34 cellular contexts compared by ENCODE assay signal in the genomic region with DNA sequence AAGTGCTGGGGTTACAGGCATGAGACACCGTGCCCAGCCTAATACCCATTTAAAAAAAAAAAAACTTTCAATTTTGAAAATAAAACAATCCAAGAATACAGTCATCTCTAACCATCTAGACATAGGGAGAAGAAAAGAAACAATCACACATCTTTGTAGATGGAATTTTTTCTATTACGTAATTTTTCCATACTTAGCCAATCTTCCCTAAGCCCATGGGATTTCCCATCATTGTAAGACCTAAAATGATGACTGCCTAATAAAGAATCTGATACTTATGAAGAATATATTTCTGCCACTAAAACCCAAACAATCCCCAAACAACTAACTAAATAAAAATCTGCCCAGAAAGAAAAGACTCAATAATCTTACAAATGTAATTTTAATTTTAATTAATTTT.
A peak's percentile ranks its signal among the peaks of the same experiment; 100 is the strongest.
DNase-seq lines count a peak whose midpoint lies in the region; ATAC-seq, FAIRE-seq and TF ChIP-seq lines count a peak whose summit lies in the region.
"Had no signal": no experiment of that assay in that cellular context is flagged by ENCODE, and none has a peak within 500 bp of the region (broad histone marks: within the 10 kb centered on the region; RNA-seq: fewer than 3 reads in every experiment).

No MANE protein-coding gene starts in this region.

- no peak for ATAC-seq in GM18873 (IDR thresholded peaks at IDR 0.05; ENCODE audit: low FRiP score, unreplicated experiment)
- ATAC-seq in natural killer cell treated with Interleukin-12 subunit alpha and Interleukin-12 subunit beta and Interleukin-15 and Interleukin-18, amount 100 ng/mL, for 72 hours = no peak
- no peak for ATAC-seq in T-helper 17 cell
- ATAC-seq: activated naive CD4-positive, alpha-beta T cell treated with anti-CD3 and anti-CD28 coated beads, Interleukin-2, amount 50 U/mL, for 72 hours; HCT116; K562; Panc1; right lobe of liver; stimulated activated memory B cell treated with anti-CD40 and anti-IgM and Interleukin-4, amounts not matched to agents 10 μg/mL and 1 μg/mL and 100 μg/mL, for 72 hours; WTC11 had no signal

- TF ChIP-seq CTCF in mammary epithelial cell (conservative IDR thresholded peaks at IDR 0.05 in 1 of 2, IDR thresholded peaks at IDR 0.05 in 1 of 2; ENCODE audit: extremely low read depth in 1 of 2, insufficient read depth in 1 of 2, low read depth in 1 of 2, low read length in 2 of 2) = no peak
- TF ChIP-seq CTCF in suprapubic skin (IDR thresholded peaks at IDR 0.05) = no peak

- intact Hi-C loops in mammary epithelial cell (cut with micrococcal nuclease) = no loop called here

- H3K27me3 ChIP-seq in mammary epithelial cell (ENCODE audit: insufficient read depth, low read length) (no peaks in the 10 kb centered on the region), suprapubic skin (no peaks in the 10 kb centered on the region)
- H3K27me3 ChIP-seq: hepatocyte, MG63, neural progenitor cell, right lobe of liver, testis had no signal

- H3K36me3 Mint-ChIP-seq in natural killer cell treated with Interleukin-12 subunit alpha and Interleukin-12 subunit beta and Interleukin-15 and Interleukin-18, amount 100 ng/mL, for 72 hours = peaks cover 6% of the 10 kb centered on the region
- no peaks in the 10 kb centered on the region for H3K36me3 Mint-ChIP-seq in T-helper 17 cell (ENCODE audit: low read depth)
- H3K36me3 Mint-ChIP-seq: stimulated activated memory B cell treated with anti-CD40 and anti-IgM and Interleukin-4, amounts not matched to agents 10 μg/mL and 1 μg/mL and 100 μg/mL, for 72 hours; WTC11 had no signal

- no peaks in the 10 kb centered on the region for H3K4me1 ChIP-seq in mammary epithelial cell (ENCODE audit: insufficient read depth, low read length)
- no peaks in the 10 kb centered on the region for H3K4me1 ChIP-seq in suprapubic skin
- H3K4me1 ChIP-seq: neural progenitor cell, parathyroid adenoma, right lobe of liver had no signal

- no peaks in the 10 kb centered on the region for H3K9me3 Mint-ChIP-seq in natural killer cell treated with Interleukin-12 subunit alpha and Interleukin-12 subunit beta and Interleukin-15 and Interleukin-18, amount 100 ng/mL, for 72 hours
- H3K9me3 Mint-ChIP-seq: memory B cell; stimulated activated memory B cell treated with anti-CD40 and anti-IgM and Interleukin-4, amounts not matched to agents 10 μg/mL and 1 μg/mL and 100 μg/mL, for 72 hours had no signal

- no peaks in the 10 kb centered on the region for H3K9me3 ChIP-seq in mammary epithelial cell (replicated peaks; ENCODE audit: insufficient read depth, low read length)
- H3K9me3 ChIP-seq in suprapubic skin = no peaks in the 10 kb centered on the region
- H3K9me3 ChIP-seq in T-helper 17 cell (ENCODE audit: control insufficient read depth, low read length, poor library complexity, severe bottlenecking) = no peaks in the 10 kb centered on the region
- H3K9me3 ChIP-seq: MG63, right lobe of liver, testis had no signal

- no peak overlapping the region for H2AFZ ChIP-seq in mammary epithelial cell (ENCODE audit: low read depth, low read length)
- H2AFZ ChIP-seq: hepatocyte, neural progenitor cell, parathyroid adenoma had no signal

- H3K36me3 ChIP-seq in mammary epithelial cell (ENCODE audit: insufficient read depth, low read length) (peaks cover 2% of the 10 kb centered on the region), suprapubic skin (no peaks in the 10 kb centered on the region)
- H3K36me3 ChIP-seq: MG63, neural progenitor cell, right lobe of liver had no signal

- no peak for TF ChIP-seq EP300 in suprapubic skin (IDR thresholded peaks at IDR 0.05)

- no peak overlapping the region for H3K4me3 Mint-ChIP-seq in natural killer cell treated with Interleukin-12 subunit alpha and Interleukin-12 subunit beta and Interleukin-15 and Interleukin-18, amount 100 ng/mL, for 72 hours
- no peak overlapping the region for H3K4me3 Mint-ChIP-seq in T-helper 17 cell
- H3K4me3 Mint-ChIP-seq: activated T-helper 1 cell treated with anti-CD3 and anti-CD28 coated beads, Interleukin-12 subunit alpha, Interleukin-12 subunit beta, Interleukin-2, Interleukin-4 antibody, amounts not matched to agents 30 ng/mL and 10 ng/mL and 1 ng/mL, durations not matched to agents 14 hours and 24 hours and 36 hours; memory B cell; neural progenitor cell; stimulated activated memory B cell treated with anti-CD40 and anti-IgM and Interleukin-4, amounts not matched to agents 10 μg/mL and 1 μg/mL and 100 μg/mL, for 72 hours; WTC11 had no signal

- H3K79me2 ChIP-seq in mammary epithelial cell (ENCODE audit: insufficient read depth, low read length) = peaks cover 3% of the 10 kb centered on the region
- H3K79me2 ChIP-seq: parathyroid adenoma had no signal

- no peaks in the 10 kb centered on the region for H3K27me3 Mint-ChIP-seq in natural killer cell treated with Interleukin-12 subunit alpha and Interleukin-12 subunit beta and Interleukin-15 and Interleukin-18, amount 100 ng/mL, for 72 hours
- H3K27me3 Mint-ChIP-seq in T-helper 17 cell = no peaks in the 10 kb centered on the region
- H3K27me3 Mint-ChIP-seq: memory B cell; stimulated activated memory B cell treated with anti-CD40 and anti-IgM and Interleukin-4, amounts not matched to agents 10 μg/mL and 1 μg/mL and 100 μg/mL, for 72 hours had no signal

- H4K20me1 ChIP-seq in mammary epithelial cell (ENCODE audit: insufficient read depth, low read length) = no peaks in the 10 kb centered on the region

- FAIRE-seq in frontal cortex (lab: Jason Lieb, UNC) = peak; percentile 69
- FAIRE-seq: endothelial cell of umbilical vein, K562, urothelium cell line had no signal

- no TSS peak for BruUV-seq in mammary epithelial cell (replicated peaks; lab: Mats Ljungman, UMichigan)

- dilution Hi-C loops in mammary epithelial cell (cut with HindIII; ENCODE audit: low sequenced_read_pairs) = loop anchor here (5.0 kb wide), 1 partner anchor 53 kb away; no protein-coding TSS in a partner anchor

- CTCF ChIA-PET in mammary epithelial cell (lab: Charles Lee; ENCODE audit: low non-redundant PET) = no interaction called here

- H3K4me3 ChIP-seq in mammary epithelial cell (replicated peaks in 1 of 3; ENCODE audit: insufficient read depth in 1 of 3, low read depth in 2 of 3, low read length in 3 of 3) = no peak overlapping the region
- no peak overlapping the region for H3K4me3 ChIP-seq in suprapubic skin
- H3K4me3 ChIP-seq: hepatocyte, K562, MG63, neural progenitor cell, right lobe of liver, testis had no signal

- 100% methylated on average over 2 of the region's 2 CpGs for WGBS in mammary epithelial cell (ENCODE audit: low coverage, missing lambda C conversion rate)
- 80% methylated on average over 2 of the region's 2 CpGs for WGBS in suprapubic skin

- peak overlapping the region in 1 of 2 donors; percentile 53 for H3K27ac Mint-ChIP-seq in natural killer cell treated with Interleukin-12 subunit alpha and Interleukin-12 subunit beta and Interleukin-15 and Interleukin-18, amount 100 ng/mL, for 72 hours
- no peak overlapping the region for H3K27ac Mint-ChIP-seq in T-helper 17 cell
- H3K27ac Mint-ChIP-seq: memory B cell; neural progenitor cell; stimulated activated memory B cell treated with anti-CD40 and anti-IgM and Interleukin-4, amounts not matched to agents 10 μg/mL and 1 μg/mL and 100 μg/mL, for 72 hours; WTC11 had no signal

- DNase-seq in AG08395 (ENCODE audit: low spot score) = peak; percentile 20
- DNase-seq in EL = peak; percentile 26
- DNase-seq in mammary epithelial cell = peak; percentile 44
- DNase-seq in frontal cortex (ENCODE audit: low spot score in 2 of 2) = no peak
- DNase-seq in suprapubic skin (ENCODE audit: low spot score in 2 of 2) = no peak
- DNase-seq in natural killer cell treated with Interleukin-12 subunit alpha and Interleukin-12 subunit beta and Interleukin-15 and Interleukin-18, amount 100 ng/mL, for 72 hours (ENCODE audit: low spot score) = no peak
- DNase-seq in T-helper 17 cell = no peak
- DNase-seq: activated CD4-positive, alpha-beta T cell treated with anti-CD3 and anti-CD28 coated beads, Interleukin-2, amount 50 U/mL, for 1 hour; cerebellar nuclear complex; foreskin melanocyte; MG63; NCI-H1105 treated with DMSO at 0.1 percent for 48 hours; NCI-H2029; NCI-H526 treated with DMSO at 0.1 percent for 48 hours; right lobe of liver; SHP77 treated with DMSO at 0.1 percent for 48 hours; stimulated activated CD4-positive, alpha-beta T cell treated with anti-CD3 and anti-CD28 coated beads, Interleukin-4, amount 100 ng/mL, for 4 hours; SW 1271; T1000; testis had no signal

- H3K27ac ChIP-seq in mammary epithelial cell (ENCODE audit: insufficient read depth, low read depth, low read length) = no peak overlapping the region
- H3K27ac ChIP-seq in suprapubic skin = no peak overlapping the region
- H3K27ac ChIP-seq: hepatocyte, neural progenitor cell, parathyroid adenoma, right lobe of liver, testis had no signal

- no peak overlapping the region for H3K4me2 ChIP-seq in mammary epithelial cell (ENCODE audit: insufficient read depth, low read depth, low read length)
- H3K4me2 ChIP-seq: hepatocyte, neural progenitor cell had no signal

- H3K9ac ChIP-seq in mammary epithelial cell (ENCODE audit: insufficient read depth, low read length) = no peak overlapping the region
- H3K9ac ChIP-seq: neural progenitor cell, parathyroid adenoma had no signal

- peaks cover 39 to 42% of the 10 kb centered on the region in 2 donors for H3K4me1 Mint-ChIP-seq in natural killer cell treated with Interleukin-12 subunit alpha and Interleukin-12 subunit beta and Interleukin-15 and Interleukin-18, amount 100 ng/mL, for 72 hours (ENCODE audit: low read depth in 2 of 2)
- peaks cover 30% of the 10 kb centered on the region for H3K4me1 Mint-ChIP-seq in T-helper 17 cell
- H3K4me1 Mint-ChIP-seq: neural progenitor cell had no signal

- in situ Hi-C loops in mammary epithelial cell (cut with MboI; ENCODE audit: low sequenced_read_pairs in 2 of 2) = no loop called here

- no peak for TF ChIP-seq POLR2A in suprapubic skin (IDR thresholded peaks at IDR 0.05)

Comparison
In these comparisons a context has a peak if more than half of its experiments do, and no peak if none do; other contexts are left out.
1. DNase-seq: peak in AG08395 (single experiment), EL (single experiment) and mammary epithelial cell (single experiment); none in frontal cortex (0 of 2), suprapubic skin (0 of 2), natural killer cell treated with Interleukin-12 subunit alpha and Interleukin-12 subunit beta and Interleukin-15 and Interleukin-18, amount 100 ng/mL, for 72 hours (single experiment) and T-helper 17 cell (0 of 3).